1 cellular context compared by ENCODE assay signal in the genomic region with DNA sequence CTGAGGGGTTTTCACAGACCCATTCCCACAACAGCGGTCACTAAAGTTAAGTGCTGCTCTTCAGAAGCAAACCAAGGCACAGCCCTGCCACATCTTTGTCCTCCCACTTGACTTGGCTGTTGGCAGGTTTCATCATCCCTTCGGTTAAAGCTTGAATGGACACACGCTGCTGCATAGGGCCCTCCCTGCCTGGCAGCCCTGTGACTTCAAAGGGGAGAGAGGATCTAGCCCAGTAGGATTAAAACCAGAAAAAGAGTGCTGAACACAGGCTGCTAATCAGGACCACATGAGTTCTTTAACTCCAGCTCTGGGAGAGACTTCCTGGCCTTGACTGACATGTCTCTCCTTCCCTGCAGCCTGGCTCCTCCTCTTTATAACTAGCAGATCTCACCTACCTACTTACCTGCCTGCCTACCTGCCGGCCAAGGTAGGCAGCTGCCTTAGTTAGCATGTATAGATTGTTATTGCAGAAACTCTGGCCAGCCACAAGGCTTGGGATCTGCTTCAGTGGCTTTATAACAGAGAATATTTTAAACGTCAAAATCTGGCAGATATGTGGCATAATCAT.
TF ChIP-seq lines count a peak whose summit lies in the region.

No MANE protein-coding gene starts in this region.

TF ChIP-seq in H1, 55 proteins besides CTCF, POLR2A, EP300 and RAD21:
- TF ChIP-seq NANOG (IDR thresholded peaks at IDR 0.05; ENCODE audit: insufficient read depth, low read depth, low read length, poor library complexity, severe bottlenecking) = peak; percentile 88
- TF ChIP-seq SIN3A (conservative IDR thresholded peaks at IDR 0.05 in 1 of 2, IDR thresholded peaks at IDR 0.05 in 1 of 2; ENCODE audit: low read depth in 1 of 2, low read length in 2 of 2) = 0 out of 4 replicates have a peak, but pooled peaks of 1 of the 2 experiments have one; percentile 28
- 0 out of 2 replicates have a peak, but pooled peaks have one; percentile 34 for TF ChIP-seq SP1 (IDR thresholded peaks at IDR 0.05; ENCODE audit: low read depth, low read length)
- peak; percentile 89 for TF ChIP-seq CEBPB (IDR thresholded peaks at IDR 0.05; ENCODE audit: low read depth, low read length)
- TF ChIP-seq TAF7 (optimal IDR thresholded peaks at IDR 0.05; ENCODE audit: borderline replicate concordance, low read depth, low read length) = no peak
- TF ChIP-seq GTF2F1 (IDR thresholded peaks at IDR 0.05; ENCODE audit: borderline replicate concordance, low read depth, low read length) = no peak
- TF ChIP-seq, protein P1, sequence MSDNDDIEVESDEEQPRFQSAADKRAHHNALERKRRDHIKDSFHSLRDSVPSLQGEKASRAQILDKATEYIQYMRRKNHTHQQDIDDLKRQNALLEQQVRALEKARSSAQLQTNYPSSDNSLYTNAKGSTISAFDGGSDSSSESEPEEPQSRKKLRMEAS (IDR thresholded peaks at IDR 0.05) = peak; percentile 16; the same call in 1 of the 2 replicates
- TF ChIP-seq SIX5 (IDR thresholded peaks at IDR 0.05; ENCODE audit: low read depth, low read length) = no peak
- TF ChIP-seq BCL11A (IDR thresholded peaks at IDR 0.05; ENCODE audit: low read depth in 2 of 2, low read length in 2 of 2) = no peak
- no peak for TF ChIP-seq NRF1 (IDR thresholded peaks at IDR 0.05; ENCODE audit: low read depth, low read length)
- 0 out of 2 replicates have a peak, but pooled peaks have one; percentile 17 for TF ChIP-seq YY1 (IDR thresholded peaks at IDR 0.05; ENCODE audit: low read depth, low read length)
- peak; percentile 94 for TF ChIP-seq POLR2AphosphoS5 (IDR thresholded peaks at IDR 0.05; ENCODE audit: low read depth, low read length)
- TF ChIP-seq, protein P2, sequence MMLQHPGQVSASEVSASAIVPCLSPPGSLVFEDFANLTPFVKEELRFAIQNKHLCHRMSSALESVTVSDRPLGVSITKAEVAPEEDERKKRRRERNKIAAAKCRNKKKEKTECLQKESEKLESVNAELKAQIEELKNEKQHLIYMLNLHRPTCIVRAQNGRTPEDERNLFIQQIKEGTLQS (IDR thresholded peaks at IDR 0.05; ENCODE audit: insufficient read depth, low read depth, low read length) = peak; percentile 68
- TF ChIP-seq EZH2 (IDR thresholded peaks at IDR 0.05; ENCODE audit: low read depth, low read length, severe bottlenecking) = no peak
TF ChIP-seq in H1: peak in this region for 8.
